ENCODE assay signal across 11 cellular contexts in genomic region chr14:99672506-99673327, GRCh38. TPM values are rescaled to one million over a fixed set of nuclear protein-coding genes. Genes with fewer than 3 reads are reported as not detected.
DNase-seq lines count a peak whose midpoint lies in the region; ATAC-seq, FAIRE-seq and TF ChIP-seq lines count a peak whose summit lies in the region.
"Had no signal": no experiment of that assay in that cellular context is flagged by ENCODE, and none has a peak within 500 bp of the region (broad histone marks: within the 10 kb centered on the region; RNA-seq: fewer than 3 reads in every experiment).

No MANE protein-coding gene starts in this region.

- peak overlapping the region; percentile 69 for H3K4me2 ChIP-seq in HepG2 (ENCODE audit: low read depth, low read length)

- H4K20me1 ChIP-seq in HepG2 (ENCODE audit: insufficient read depth, low read length), result no peaks in the 10 kb centered on the region

- no peak for DNase-seq in SK-N-MC (ENCODE audit: low read depth, low spot score)
- no peak for DNase-seq in HepG2 (ENCODE audit: low spot score)
- DNase-seq in GM12891 (ENCODE audit: insufficient read length, low spot score), result no peak
- no peak for DNase-seq in NCI-H2107 treated with DMSO at 0.1 percent for 48 hours (lab: John Stamatoyannopoulos, UW; ENCODE audit: unreplicated experiment)
- DNase-seq in Ammon's horn (ENCODE audit: low spot score), result no peak
- DNase-seq: activated T-cell treated with anti-CD3 and anti-CD28 coated beads, Interleukin-2, amount 50 U/mL, for 4 hours; stimulated activated CD4-positive, alpha-beta T cell treated with anti-CD3 and anti-CD28 coated beads, Interleukin-2, amount 100 ng/mL, for 48 hours had no signal

- H3K27ac ChIP-seq in SK-N-MC, result peak overlapping the region; percentile 75
- H3K27ac ChIP-seq in HepG2 (ENCODE audit: extremely low read length, insufficient read depth, low read length), result no peak overlapping the region
- H3K27ac ChIP-seq in gastroesophageal sphincter, result peak overlapping the region in 2 of 4 donors; percentile 19 to 42

- H3K9me3 ChIP-seq in SK-N-MC (ENCODE audit: low read depth, low read length) (peaks cover under 1% of the 10 kb centered on the region; the same call in 1 of the 2 replicates), HepG2 (ENCODE audit: low read length) (peaks cover 2% of the 10 kb centered on the region; the same call in 1 of the 2 replicates), gastroesophageal sphincter (peaks cover 0 to 5% (median 0%) of the 10 kb centered on the region in 3 donors)

- TF ChIP-seq CTCF in HepG2 (CRISPR knock-in tag; IDR thresholded peaks at IDR 0.05), result no peak
- TF ChIP-seq CTCF in gastroesophageal sphincter (IDR thresholded peaks at IDR 0.05), result no peak

- no TSS peak for BruUV-seq in HepG2 (replicated peaks; lab: Mats Ljungman, UMichigan)

- TF ChIP-seq EP300 in HepG2 (IDR thresholded peaks at IDR 0.05; ENCODE audit: low read depth in 2 of 2, low read length in 2 of 2) (no peak), HepG2 (CRISPR knock-in tag; IDR thresholded peaks at IDR 0.05; ENCODE audit: borderline replicate concordance) (no peak), gastroesophageal sphincter (IDR thresholded peaks at IDR 0.05) (no peak)

- 57% methylated on average over 11 of the region's 11 CpGs for WGBS in HepG2 (ENCODE audit: low lambda C conversion rate)
- WGBS in gastroesophageal sphincter (ENCODE audit: low coverage in 1 of 2), 2 donors, result 81 to 88% methylated on average over 2 to 7 of the region's 11 CpGs

- TF ChIP-seq POLR2A in HepG2 (IDR thresholded peaks at IDR 0.05; ENCODE audit: insufficient read depth in 1 of 2, low read depth in 2 of 2, low read length in 2 of 2) (no peak), GM12891 (IDR thresholded peaks at IDR 0.05; ENCODE audit: low read depth, low read length) (no peak), gastroesophageal sphincter (IDR thresholded peaks at IDR 0.05) (no peak)

- intact Hi-C loops in HepG2 (cut with micrococcal nuclease; ENCODE audit: unreplicated experiment), result no loop called here

- H3K79me2 ChIP-seq in HepG2 (ENCODE audit: insufficient read depth, low read length), result no peaks in the 10 kb centered on the region

- ATAC-seq in GM18502 (IDR thresholded peaks at IDR 0.05; ENCODE audit: poor library complexity, unreplicated experiment) (peak; percentile 77), HG02852 (IDR thresholded peaks at IDR 0.05; ENCODE audit: unreplicated experiment) (peak; percentile 62), HepG2 (peak; percentile 21; the same call in 2 of the 3 replicates), gastroesophageal sphincter (no peak)
- ATAC-seq: activated T-cell treated with anti-CD3 and anti-CD28 coated beads, Interleukin-2, amount 50 U/mL, for 4 hours had no signal

- H3K36me3 ChIP-seq in SK-N-MC (ENCODE audit: insufficient read depth, low read length) (no peaks in the 10 kb centered on the region), HepG2 (replicated peaks in 1 of 2; ENCODE audit: control insufficient read depth in 1 of 2, insufficient read depth in 2 of 2, low read length in 2 of 2) (no peaks in the 10 kb centered on the region), gastroesophageal sphincter (peaks cover 0 to 16% of the 10 kb centered on the region in 2 donors)

- no peak for TF ChIP-seq RAD21 in HepG2 (CRISPR knock-in tag; IDR thresholded peaks at IDR 0.05)

- H3K4me3 ChIP-seq in SK-N-MC, result no peak overlapping the region
- H3K4me3 ChIP-seq in HepG2 (replicated peaks in 1 of 3; ENCODE audit: insufficient read depth in 1 of 3, low read depth in 2 of 3, low read length in 3 of 3), result peak overlapping the region in 1 of 3 experiments; percentile 60; a peak in 1 of 6 replicates
- no peak overlapping the region for H3K4me3 ChIP-seq in gastroesophageal sphincter
- H3K4me3 ChIP-seq: esophagus muscularis mucosa had no signal

- CTCF ChIA-PET in HepG2 (lab: Yijun Ruan, JAX; ENCODE audit: low intra/inter-chr PET ratio, low total read pairs), result no interaction called here

- H2AFZ ChIP-seq in HepG2 (ENCODE audit: low read length), result no peak overlapping the region

- FAIRE-seq in HepG2 (lab: Jason Lieb, UNC), result no peak
- no peak for FAIRE-seq in GM12891 (lab: Jason Lieb, UNC)

- H3K27me3 ChIP-seq in HepG2 (ENCODE audit: control insufficient read depth in 1 of 2, insufficient read depth in 2 of 2, low read length in 2 of 2), result peaks cover 5 to 13% of the 10 kb centered on the region in 2 experiments; a peak in 3 of 5 replicates
- peaks cover 25% of the 10 kb centered on the region for H3K27me3 ChIP-seq in gastroesophageal sphincter

- POLR2A ChIA-PET in HepG2 (lab: Yijun Ruan, JAX), result no interaction called here

- H3K9ac ChIP-seq in SK-N-MC (ENCODE audit: insufficient read length), result no peak overlapping the region
- no peak overlapping the region for H3K9ac ChIP-seq in HepG2 (ENCODE audit: insufficient read depth, low read depth, low read length)

- in situ Hi-C loops in HepG2 (cut with HindIII; ENCODE audit: extremely low pct_ligation_motif_present, low pct_unique_long_range_greater_than_20kb), result no loop called here

- H3K4me1 ChIP-seq in HepG2 (ENCODE audit: insufficient read depth, low read length) (peaks cover 26% of the 10 kb centered on the region), gastroesophageal sphincter (peaks cover 0 to 12% (median 0%) of the 10 kb centered on the region in 3 donors)

TF ChIP-seq in HepG2, 621 proteins besides CTCF, POLR2A, EP300 and RAD21:
- TF ChIP-seq GABPB1 (CRISPR knock-in tag; IDR thresholded peaks at IDR 0.05) (0 out of 2 replicates have a peak, but pooled peaks have one; percentile 13), ZNF552 (CRISPR knock-in tag; IDR thresholded peaks at IDR 0.05; ENCODE audit: borderline replicate concordance) (no peak)
TF ChIP-seq in HepG2: peak in this region for 1.

TF ChIP-seq in GM12891, 5 proteins besides CTCF, POLR2A, EP300 and RAD21:
- no peak for TF ChIP-seq POU2F2 (IDR thresholded peaks at IDR 0.05; ENCODE audit: low read depth, low read length)
- no peak for TF ChIP-seq SPI1 (IDR thresholded peaks at IDR 0.05; ENCODE audit: low read depth, low read length)
- TF ChIP-seq PAX5 (IDR thresholded peaks at IDR 0.05; ENCODE audit: insufficient read depth, low read length, severe bottlenecking), result no peak
- TF ChIP-seq POLR2AphosphoS5 (IDR thresholded peaks at IDR 0.05; ENCODE audit: low read depth, low read length), result no peak
- no peak for TF ChIP-seq TAF1 (IDR thresholded peaks at IDR 0.05; ENCODE audit: low read depth, low read length)

RNA-seq across cellular contexts. Expression of gene CYP46A1, which starts 11.4 kb away (rescaled TPM):
- total RNA-seq in HepG2 (2016; rRNA removed; fragmentation: Illumina TruSeq; extraction: Trizol), result not detected in 2 replicates
- not detected in 2 replicates for total RNA-seq in HepG2 (2016; cell fraction: cytosol; rRNA removed; fragmentation: Illumina TruSeq; extraction: Trizol; ENCODE audit: low read depth)
- total RNA-seq in HepG2 (2016; cell fraction: insoluble cytoplasmic fraction; rRNA removed; fragmentation: Illumina TruSeq; extraction: Trizol), result not detected in 2 replicates
- not detected in 2 replicates for total RNA-seq in HepG2 (2016; cell fraction: membrane; rRNA removed; fragmentation: Illumina TruSeq; extraction: Trizol)
- not detected in 2 replicates for total RNA-seq in HepG2 (2016; cell fraction: nucleus; rRNA removed; fragmentation: Illumina TruSeq; extraction: Trizol)
- polyA plus RNA-seq in HepG2 (2011; rRNA removed), result not detected in 2 replicates
- polyA plus RNA-seq in HepG2 (2011; cell fraction: cytosol; rRNA removed), result not detected in 2 replicates
- 0.06 and 0.12 TPM in 2 replicates for polyA plus RNA-seq in HepG2 (2011; cell fraction: nucleus; rRNA removed)
- not detected in 2 replicates for polyA plus RNA-seq in HepG2 (2012)
- polyA plus RNA-seq in HepG2 (2016; cell fraction: cytosol; fragmentation: Illumina TruSeq; extraction: Trizol; ENCODE audit: low read depth), result 0.06 TPM in 2 replicates
- not detected in 2 replicates for polyA plus RNA-seq in HepG2 (2016; cell fraction: insoluble cytoplasmic fraction; fragmentation: Illumina TruSeq; extraction: Trizol; ENCODE audit: low read depth)
- not detected in 2 replicates for polyA plus RNA-seq in HepG2 (2016; cell fraction: membrane; fragmentation: Illumina TruSeq; extraction: Trizol; ENCODE audit: low read depth)
- polyA plus RNA-seq in HepG2 (2016; cell fraction: nucleus; fragmentation: Illumina TruSeq; extraction: Trizol; ENCODE audit: insufficient read depth, low read depth), result 0.11 and 0.14 TPM in 2 replicates
- polyA minus RNA-seq in HepG2 (2011; rRNA and poly(A)+ RNA removed; ENCODE audit: low replicate concordance), result 0.02 TPM in 1 of 2 replicates, not detected in the other
- polyA minus RNA-seq in HepG2 (2011; cell fraction: cytosol; rRNA and poly(A)+ RNA removed), result not detected in 2 replicates
- polyA minus RNA-seq in HepG2 (2011; cell fraction: nucleus; rRNA and poly(A)+ RNA removed), result under 0.01 and 0.12 TPM in 2 replicates
- polyA plus RNA-seq in GM12891 (2012; ENCODE audit: low read depth, missing spikeins), result not detected
- total RNA-seq in gastroesophageal sphincter, result 1 to 10 TPM in 1 of 4 donors, under 1 TPM in 2, not detected in 1; 0.78 to 1.4 (median 0.94) TPM

RNA-seq across cellular contexts. Expression of gene HHIPL1, which starts 27.8 kb away (rescaled TPM):
- total RNA-seq in HepG2 (2016; rRNA removed; fragmentation: Illumina TruSeq; extraction: Trizol) (not detected in 2 replicates), gastroesophageal sphincter (1 to 10 TPM; 2.7 to 9.6 (median 3.7) TPM)
- total RNA-seq in HepG2 (2016; cell fraction: cytosol; rRNA removed; fragmentation: Illumina TruSeq; extraction: Trizol; ENCODE audit: low read depth), result not detected in 2 replicates
- not detected in 2 replicates for total RNA-seq in HepG2 (2016; cell fraction: insoluble cytoplasmic fraction; rRNA removed; fragmentation: Illumina TruSeq; extraction: Trizol)
- not detected in 2 replicates for total RNA-seq in HepG2 (2016; cell fraction: membrane; rRNA removed; fragmentation: Illumina TruSeq; extraction: Trizol)
- total RNA-seq in HepG2 (2016; cell fraction: nucleus; rRNA removed; fragmentation: Illumina TruSeq; extraction: Trizol), result not detected in 2 replicates
- polyA plus RNA-seq in HepG2 (2011; rRNA removed), result 0.01 TPM in 1 of 2 replicates, not detected in the other
- polyA plus RNA-seq in HepG2 (2011; cell fraction: cytosol; rRNA removed), result not detected in 2 replicates
- not detected in 2 replicates for polyA plus RNA-seq in HepG2 (2011; cell fraction: nucleus; rRNA removed)
- polyA plus RNA-seq in HepG2 (2012), result 0.03 TPM in 1 of 2 replicates, not detected in the other
- polyA plus RNA-seq in HepG2 (2016; cell fraction: cytosol; fragmentation: Illumina TruSeq; extraction: Trizol; ENCODE audit: low read depth), result not detected in 2 replicates
- polyA plus RNA-seq in HepG2 (2016; cell fraction: insoluble cytoplasmic fraction; fragmentation: Illumina TruSeq; extraction: Trizol; ENCODE audit: low read depth), result not detected in 2 replicates
- not detected in 2 replicates for polyA plus RNA-seq in HepG2 (2016; cell fraction: membrane; fragmentation: Illumina TruSeq; extraction: Trizol; ENCODE audit: low read depth)
- not detected in 2 replicates for polyA plus RNA-seq in HepG2 (2016; cell fraction: nucleus; fragmentation: Illumina TruSeq; extraction: Trizol; ENCODE audit: insufficient read depth, low read depth)
- not detected in 2 replicates for polyA minus RNA-seq in HepG2 (2011; rRNA and poly(A)+ RNA removed; ENCODE audit: low replicate concordance)
- not detected in 2 replicates for polyA minus RNA-seq in HepG2 (2011; cell fraction: cytosol; rRNA and poly(A)+ RNA removed)
- 0.12 TPM in 1 of 2 replicates, not detected in the other for polyA minus RNA-seq in HepG2 (2011; cell fraction: nucleus; rRNA and poly(A)+ RNA removed)
- polyA plus RNA-seq in GM12891 (2012; ENCODE audit: low read depth, missing spikeins), result not detected
- total RNA-seq: activated T-cell treated with anti-CD3 and anti-CD28 coated beads, Interleukin-2, amount 50 U/mL, for 4 hours had no signal
